In genomic region chr15:90910441-90911301, GRCh38 we compare ENCODE assay signal across 20 cellular contexts.
"Had no signal": no experiment of that assay in that cellular context is flagged by ENCODE, and none has a peak within 500 bp of the region (broad histone marks: within the 10 kb centered on the region; RNA-seq: fewer than 3 reads in every experiment).

No MANE protein-coding gene starts in this region.

- H3K27ac ChIP-seq: VCaP had no signal

- H3K9me3 Mint-ChIP-seq: activated CD8-positive, alpha-beta T cell treated with anti-CD3 and anti-CD28 coated beads for 36 hours; activated naive CD4-positive, alpha-beta T cell treated with anti-CD3 and anti-CD28 coated beads, Interleukin-2, amount 10 ng/mL, durations not matched to agents 7 days and 5 days; activated naive CD8-positive, alpha-beta T cell treated with anti-CD3 and anti-CD28 coated beads for 36 hours; activated T-cell treated with anti-CD3 and anti-CD28 coated beads, Interleukin-2, amount 50 U/mL, for 72 hours; activated T-helper 2 cell treated with anti-CD3 and anti-CD28 coated beads, Interferon-gamma antibody, Interleukin-2, Interleukin-4, amounts not matched to agents 10 μg/mL and 5 μg/mL and 100 μg/mL, durations not matched to agents 14 hours and 24 hours and 36 hours had no signal

- H3K27ac Mint-ChIP-seq: activated CD4-positive, alpha-beta T cell treated with anti-CD3 and anti-CD28 coated beads for 36 hours; activated CD8-positive, alpha-beta T cell treated with anti-CD3 and anti-CD28 coated beads for 36 hours; activated naive CD4-positive, alpha-beta T cell treated with anti-CD3 and anti-CD28 coated beads, Interleukin-2, amount 10 ng/mL, durations not matched to agents 7 days and 5 days; activated naive CD8-positive, alpha-beta T cell treated with anti-CD3 and anti-CD28 coated beads for 36 hours; activated T-cell treated with anti-CD3 and anti-CD28 coated beads, Interleukin-2, amount 50 U/mL, for 72 hours; activated T-helper 2 cell treated with anti-CD3 and anti-CD28 coated beads, Interferon-gamma antibody, Interleukin-2, Interleukin-4, amounts not matched to agents 10 μg/mL and 5 μg/mL and 100 μg/mL, durations not matched to agents 14 hours and 24 hours and 36 hours had no signal

- H3K4me1 Mint-ChIP-seq: activated CD4-positive, alpha-beta T cell treated with anti-CD3 and anti-CD28 coated beads for 36 hours; activated naive CD4-positive, alpha-beta T cell treated with anti-CD3 and anti-CD28 coated beads, Interleukin-2, amount 10 ng/mL, durations not matched to agents 7 days and 5 days; activated naive CD8-positive, alpha-beta T cell treated with anti-CD3 and anti-CD28 coated beads for 36 hours had no signal

- H3K4me3 Mint-ChIP-seq: activated CD4-positive, alpha-beta T cell treated with anti-CD3 and anti-CD28 coated beads for 36 hours; activated CD8-positive, alpha-beta T cell treated with anti-CD3 and anti-CD28 coated beads for 36 hours; activated naive CD4-positive, alpha-beta T cell treated with anti-CD3 and anti-CD28 coated beads, Interleukin-2, amount 10 ng/mL, durations not matched to agents 7 days and 5 days; activated naive CD8-positive, alpha-beta T cell treated with anti-CD3 and anti-CD28 coated beads for 36 hours; activated T-cell treated with anti-CD3 and anti-CD28 coated beads, Interleukin-2, amount 50 U/mL, for 72 hours had no signal

- ATAC-seq: activated CD4-positive, alpha-beta T cell treated with anti-CD3 and anti-CD28 coated beads for 36 hours; activated CD8-positive, alpha-beta T cell treated with anti-CD3 and anti-CD28 coated beads for 36 hours; activated T-cell treated with anti-CD3 and anti-CD28 coated beads, Interleukin-2, amount 50 U/mL, for 72 hours had no signal

- DNase-seq: activated CD4-positive, alpha-beta T cell treated with anti-CD3 and anti-CD28 coated beads for 36 hours; activated CD8-positive, alpha-beta memory T cell treated with anti-CD3 and anti-CD28 coated beads, Interleukin-2, amount 50 U/mL, for 4 hours; activated CD8-positive, alpha-beta T cell treated with anti-CD3 and anti-CD28 coated beads for 36 hours; activated gamma-delta T cell treated with Interleukin-2 at 50 U/mL for 16 hours; activated naive CD4-positive, alpha-beta T cell treated with anti-CD3 and anti-CD28 coated beads, Interleukin-2, amount 10 ng/mL, durations not matched to agents 7 days and 5 days; activated naive CD8-positive, alpha-beta T cell treated with anti-CD3 and anti-CD28 coated beads for 36 hours; activated T-cell treated with anti-CD3 and anti-CD28 coated beads, Interleukin-2, amount 50 U/mL, for 72 hours; anterior cingulate cortex; Karpas-422; MM.1S; NCI-H1105; NCI-H1436; NCI-H1694 treated with DMSO at 0.1 percent for 48 hours; NCI-H2081; NCI-H510A treated with DMSO at 0.1 percent for 48 hours; NCI-H69; SIG-M5 had no signal

- H3K27me3 Mint-ChIP-seq: activated CD4-positive, alpha-beta T cell treated with anti-CD3 and anti-CD28 coated beads for 36 hours; activated CD8-positive, alpha-beta T cell treated with anti-CD3 and anti-CD28 coated beads for 36 hours; activated naive CD4-positive, alpha-beta T cell treated with anti-CD3 and anti-CD28 coated beads, Interleukin-2, amount 10 ng/mL, durations not matched to agents 7 days and 5 days; activated naive CD8-positive, alpha-beta T cell treated with anti-CD3 and anti-CD28 coated beads for 36 hours had no signal

- FAIRE-seq: RCC 7860 had no signal
